ENCODE assay signal across 1 cellular context in genomic region chr2:42921721-42922120, GRCh38.
TF ChIP-seq lines count a peak whose summit lies in the region.

No MANE protein-coding gene starts in this region.

TF ChIP-seq in IMR-90, 13 proteins besides CTCF, POLR2A, EP300 and RAD21:
- TF ChIP-seq CHD1 (IDR thresholded peaks at IDR 0.05; ENCODE audit: low read depth, low read length) = no peak
- no peak for TF ChIP-seq MXI1 (IDR thresholded peaks at IDR 0.05; ENCODE audit: borderline replicate concordance, low read depth, low read length)
- no peak for TF ChIP-seq MAZ (IDR thresholded peaks at IDR 0.05; ENCODE audit: borderline replicate concordance, low read depth, low read length)
- no peak for TF ChIP-seq CEBPB (IDR thresholded peaks at IDR 0.05; ENCODE audit: low read depth, low read length)
- TF ChIP-seq NFE2L2 (IDR thresholded peaks at IDR 0.05; ENCODE audit: low read depth, low read length) = no peak
- no peak for TF ChIP-seq SMC3 (IDR thresholded peaks at IDR 0.05; ENCODE audit: low read depth, low read length)
- TF ChIP-seq, protein P1, sequence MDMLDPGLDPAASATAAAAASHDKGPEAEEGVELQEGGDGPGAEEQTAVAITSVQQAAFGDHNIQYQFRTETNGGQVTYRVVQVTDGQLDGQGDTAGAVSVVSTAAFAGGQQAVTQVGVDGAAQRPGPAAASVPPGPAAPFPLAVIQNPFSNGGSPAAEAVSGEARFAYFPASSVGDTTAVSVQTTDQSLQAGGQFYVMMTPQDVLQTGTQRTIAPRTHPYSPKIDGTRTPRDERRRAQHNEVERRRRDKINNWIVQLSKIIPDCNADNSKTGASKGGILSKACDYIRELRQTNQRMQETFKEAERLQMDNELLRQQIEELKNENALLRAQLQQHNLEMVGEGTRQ (IDR thresholded peaks at IDR 0.05; ENCODE audit: low read depth, low read length) = no peak
- TF ChIP-seq FOS (IDR thresholded peaks at IDR 0.05; ENCODE audit: low read depth, low read length) = no peak
- TF ChIP-seq BHLHE40 (IDR thresholded peaks at IDR 0.05; ENCODE audit: low read depth, low read length) = no peak
- TF ChIP-seq, protein P2, sequence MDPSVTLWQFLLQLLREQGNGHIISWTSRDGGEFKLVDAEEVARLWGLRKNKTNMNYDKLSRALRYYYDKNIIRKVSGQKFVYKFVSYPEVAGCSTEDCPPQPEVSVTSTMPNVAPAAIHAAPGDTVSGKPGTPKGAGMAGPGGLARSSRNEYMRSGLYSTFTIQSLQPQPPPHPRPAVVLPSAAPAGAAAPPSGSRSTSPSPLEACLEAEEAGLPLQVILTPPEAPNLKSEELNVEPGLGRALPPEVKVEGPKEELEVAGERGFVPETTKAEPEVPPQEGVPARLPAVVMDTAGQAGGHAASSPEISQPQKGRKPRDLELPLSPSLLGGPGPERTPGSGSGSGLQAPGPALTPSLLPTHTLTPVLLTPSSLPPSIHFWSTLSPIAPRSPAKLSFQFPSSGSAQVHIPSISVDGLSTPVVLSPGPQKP (IDR thresholded peaks at IDR 0.05; ENCODE audit: borderline replicate concordance, low read depth, low read length) = no peak
- no peak for TF ChIP-seq RCOR1 (IDR thresholded peaks at IDR 0.05; ENCODE audit: insufficient replicate concordance, low read length)
TF ChIP-seq in IMR-90: peak in this region for 0.
